22 cellular contexts compared by ENCODE assay signal in genomic region chr7:89770156-89770555, GRCh38.
"Had no signal": no experiment of that assay in that cellular context is flagged by ENCODE, and none has a peak within 500 bp of the region (broad histone marks: within the 10 kb centered on the region; RNA-seq: fewer than 3 reads in every experiment).

No MANE protein-coding gene starts in this region.

- DNase-seq: naive thymus-derived CD8-positive, alpha-beta T cell; nephron progenitor cell; nucleus accumbens; pancreas; right cardiac atrium; right lobe of liver; sigmoid colon; small intestine; stimulated activated CD4-positive, alpha-beta T cell treated with anti-CD3 and anti-CD28 coated beads, Interleukin-15, amount 100 ng/mL, for 24 hours; stimulated activated CD4-positive, alpha-beta T cell treated with anti-CD3 and anti-CD28 coated beads, Interleukin-2, amount 100 ng/mL, for 24 hours; stimulated activated CD4-positive, alpha-beta T cell treated with anti-CD3 and anti-CD28 coated beads, Interleukin-2, amount 100 ng/mL, for 48 hours; stimulated activated CD4-positive, alpha-beta T cell treated with anti-CD3 and anti-CD28 coated beads, Interleukin-4, amount 100 ng/mL, for 24 hours; stimulated activated naive B cell treated with anti-CD40 and anti-IgM and Interleukin-4, amounts not matched to agents 10 μg/mL and 1 μg/mL and 100 μg/mL, for 72 hours; stimulated activated naive CD4-positive, alpha-beta T cell treated with Interleukin-2 at 50 U/mL for 16 hours; substantia nigra; testis; tibial artery; transverse colon; upper lobe of right lung; uterus had no signal

- ATAC-seq: naive thymus-derived CD8-positive, alpha-beta T cell; natural killer cell treated with Interleukin-12 subunit alpha and Interleukin-12 subunit beta and Interleukin-15 and Interleukin-18, amount 100 ng/mL, for 72 hours; pancreas; right cardiac atrium; right lobe of liver; stimulated activated effector memory CD8-positive, alpha-beta T cell treated with anti-CD3 and anti-CD28 coated beads, Interleukin-12 subunit alpha, Interleukin-12 subunit beta, amount 100 ng/mL, for 72 hours; stimulated activated naive B cell treated with anti-CD40 and anti-IgM and Interleukin-4, amounts not matched to agents 10 μg/mL and 1 μg/mL and 100 μg/mL, for 72 hours; upper lobe of right lung had no signal
